Comparison of ENCODE assay signal across 10 cellular contexts in genomic region chr3:126781889-126782491, GRCh38.
DNase-seq lines count a peak whose midpoint lies in the region; ATAC-seq, FAIRE-seq and TF ChIP-seq lines count a peak whose summit lies in the region.
"Had no signal": no experiment of that assay in that cellular context is flagged by ENCODE, and none has a peak within 500 bp of the region (broad histone marks: within the 10 kb centered on the region; RNA-seq: fewer than 3 reads in every experiment).

No MANE protein-coding gene starts in this region.

- DNase-seq in H54 (ENCODE audit: insufficient read length, low spot score) (peak; percentile 15), amniotic stem cell (lab: John Stamatoyannopoulos, UW) (peak; percentile 31), heart right ventricle (peak in 1 of 2 donors; percentile 18), smooth muscle cell (lab: John Stamatoyannopoulos, UW; ENCODE audit: unreplicated experiment) (no peak), LoVo (ENCODE audit: low spot score) (no peak), GM12892 (ENCODE audit: insufficient read length) (no peak)
- DNase-seq: naive B cell had no signal

- intact Hi-C loops in heart right ventricle (cut with DNase I): no loop called here

- H3K36me3 ChIP-seq in heart right ventricle: no peaks in the 10 kb centered on the region
- H3K36me3 ChIP-seq in smooth muscle cell (ENCODE audit: low read depth): no peaks in the 10 kb centered on the region

- TF ChIP-seq CTCF in heart right ventricle (IDR thresholded peaks at IDR 0.05): no peak
- no peak for TF ChIP-seq CTCF in smooth muscle cell (IDR thresholded peaks at IDR 0.05; ENCODE audit: borderline replicate concordance, insufficient read depth, poor library complexity, severe bottlenecking)

- TF ChIP-seq POLR2A in H54 (IDR thresholded peaks at IDR 0.05; ENCODE audit: low read depth, low read length): no peak
- no peak for TF ChIP-seq POLR2A in GM12892 (IDR thresholded peaks at IDR 0.05; ENCODE audit: low read depth, low read length)

- FAIRE-seq in H54 (lab: Jason Lieb, UNC) (peak; percentile 50), GM12892 (lab: Jason Lieb, UNC) (no peak)

- peak in 7 of 8 donors; percentile 59 to 81 (median 73) for ATAC-seq in heart right ventricle
- no peak for ATAC-seq in HG02973 (IDR thresholded peaks at IDR 0.05; ENCODE audit: unreplicated experiment)
- ATAC-seq in HG03439 (IDR thresholded peaks at IDR 0.05; ENCODE audit: unreplicated experiment): no peak

- peak overlapping the region; percentile 78 for H3K9ac ChIP-seq in smooth muscle cell (ENCODE audit: low read depth)

- H3K4me2 ChIP-seq in smooth muscle cell: peak overlapping the region; percentile 68

- peak overlapping the region in 3 of 10 donors; percentile 15 to 56 (median 32) for H3K27ac ChIP-seq in heart right ventricle
- peak overlapping the region; percentile 95 for H3K27ac ChIP-seq in smooth muscle cell (ENCODE audit: low read depth)

- H4K20me1 ChIP-seq in smooth muscle cell (ENCODE audit: low read depth): no peaks in the 10 kb centered on the region

- H3K4me3 ChIP-seq in heart right ventricle (no peak overlapping the region), smooth muscle cell (no peak overlapping the region)
- H3K4me3 ChIP-seq: dorsolateral prefrontal cortex had no signal

- H3K9me3 ChIP-seq in heart right ventricle: no peaks in the 10 kb centered on the region
- no peaks in the 10 kb centered on the region for H3K9me3 ChIP-seq in smooth muscle cell (replicated peaks; ENCODE audit: low read depth)

- H3K4me1 ChIP-seq in heart right ventricle (peaks cover 0 to 11% (median 6%) of the 10 kb centered on the region in 9 donors), smooth muscle cell (ENCODE audit: low read depth) (peaks cover 42% of the 10 kb centered on the region)

- no peak overlapping the region for H2AFZ ChIP-seq in smooth muscle cell (ENCODE audit: low read depth)

- H3K27me3 ChIP-seq in heart right ventricle (no peaks in the 10 kb centered on the region), smooth muscle cell (ENCODE audit: low read depth) (no peaks in the 10 kb centered on the region)
- H3K27me3 ChIP-seq: dorsolateral prefrontal cortex had no signal

- 83 to 85% methylated on average over 12 of the region's 12 CpGs for WGBS in heart right ventricle, 2 donors
- 23% methylated on average over 12 of the region's 12 CpGs for WGBS in smooth muscle cell (ENCODE audit: low lambda C conversion rate)

- no peaks in the 10 kb centered on the region for H3K79me2 ChIP-seq in smooth muscle cell (ENCODE audit: low read depth)

- H3F3A ChIP-seq in smooth muscle cell (ENCODE audit: low read depth): peaks cover 19% of the 10 kb centered on the region

Comparison
In these comparisons a context has a peak if more than half of its experiments do, and no peak if none do; other contexts are left out.
1. DNase-seq: peak in H54 (single experiment) and amniotic stem cell (single experiment); none in smooth muscle cell (single experiment), LoVo (single experiment) and GM12892 (single experiment).
2. ATAC-seq: peak in heart right ventricle (7 of 8); none in HG02973 (single experiment) and HG03439 (single experiment).